Comparison of ENCODE assay signal across 11 cellular contexts in genomic region chr7:74256446-74257408, GRCh38. TPM values are rescaled to one million over a fixed set of nuclear protein-coding genes. Genes with fewer than 3 reads are reported as not detected.
DNase-seq lines count a peak whose midpoint lies in the region; FAIRE-seq and TF ChIP-seq lines count a peak whose summit lies in the region.
"Had no signal": no experiment of that assay in that cellular context is flagged by ENCODE, and none has a peak within 500 bp of the region (broad histone marks: within the 10 kb centered on the region; RNA-seq: fewer than 3 reads in every experiment).

No MANE protein-coding gene starts in this region.

- H3K27me3 ChIP-seq in ACC112 (ENCODE audit: insufficient read depth, low read length) = no peaks in the 10 kb centered on the region
- no peaks in the 10 kb centered on the region for H3K27me3 ChIP-seq in ascending aorta

- H3K36me3 ChIP-seq in ACC112 (ENCODE audit: insufficient read depth, low read length) (0 out of 2 replicates have a peak, but pooled peaks cover 3% of the 10 kb centered on the region), ascending aorta (no peaks in the 10 kb centered on the region)

- intact Hi-C loops in ascending aorta (cut with DNase I) = loop anchor here (1.0 kb wide), 1 partner anchor 33 kb away; the partner anchor contains the start of gene CLIP2

- H3K4me3 ChIP-seq in ACC112 (ENCODE audit: low read depth, low read length) = peak overlapping the region; percentile 60
- peak overlapping the region in 1 of 2 donors; percentile 21 for H3K4me3 ChIP-seq in ascending aorta

- FAIRE-seq in GM18507 (lab: Jason Lieb, UNC) = peak; percentile 61

- H3K9me3 ChIP-seq in ascending aorta = no peaks in the 10 kb centered on the region

- no peak for TF ChIP-seq POLR2A in erythroblast (IDR thresholded peaks at IDR 0.05; ENCODE audit: low read length)

- H3K79me2 ChIP-seq in ACC112 (ENCODE audit: control insufficient read depth, insufficient read depth, low read length, unreplicated experiment) = peaks cover 22% of the 10 kb centered on the region

- no peak for DNase-seq in GM18507 (ENCODE audit: extremely low spot score, insufficient read length, low read depth)
- DNase-seq in ascending aorta (ENCODE audit: low spot score in 2 of 2) = peak in 1 of 2 donors; percentile 83
- peak; percentile 36 for DNase-seq in medulla oblongata (ENCODE audit: extremely low spot score)
- DNase-seq in NCI-H2227 treated with DMSO at 0.1 percent for 48 hours (lab: John Stamatoyannopoulos, UW) = no peak
- no peak for DNase-seq in NCI-H774 (lab: John Stamatoyannopoulos, UW)
- DNase-seq in activated CD4-positive, CD25-positive, alpha-beta regulatory T cell (lab: John Stamatoyannopoulos, UW) = no peak
- DNase-seq in erythroblast (lab: John Stamatoyannopoulos, UW) = no peak
- DNase-seq: activated gamma-delta T cell treated with Interleukin-2 at 50 U/mL for 16 hours, midbrain, NCI-H510A had no signal

- no peak for TF ChIP-seq CTCF in ascending aorta (IDR thresholded peaks at IDR 0.05)

- H3K4me1 ChIP-seq in ACC112 (ENCODE audit: control insufficient read depth, insufficient read depth, low read length, unreplicated experiment) = peaks cover 20% of the 10 kb centered on the region
- peaks cover 4 to 25% of the 10 kb centered on the region in 2 donors for H3K4me1 ChIP-seq in ascending aorta

- H3K27ac ChIP-seq in ACC112 (ENCODE audit: low read depth, low read length) (peak overlapping the region; percentile 96), ascending aorta (peak overlapping the region; percentile 91 to 95)

- no peak overlapping the region for H2AFZ ChIP-seq in ACC112 (ENCODE audit: low read length, unreplicated experiment)

RNA-seq across cellular contexts. Expression of gene RFC2, which starts 2.5 kb away (rescaled TPM):
- 37.7 TPM for total RNA-seq in ascending aorta

RNA-seq across cellular contexts. Expression of gene CLIP2, which starts 32.5 kb away (rescaled TPM):
- 50.2 TPM for total RNA-seq in ascending aorta

RNA-seq across cellular contexts. Expression of gene LAT2, which starts 46.9 kb away (rescaled TPM):
- 1.5 TPM for total RNA-seq in ascending aorta
